ENCODE assay signal across 8 cellular contexts in genomic region chr9:36328798-36329411, GRCh38.
DNase-seq lines count a peak whose midpoint lies in the region; ATAC-seq, FAIRE-seq and TF ChIP-seq lines count a peak whose summit lies in the region.

No MANE protein-coding gene starts in this region.

- in situ Hi-C loops in T47D (cut with HindIII; ENCODE audit: low pct_unique_long_range_greater_than_20kb, low sequenced_read_pairs), result no loop called here

- no peak overlapping the region for H3K9ac ChIP-seq in kidney (ENCODE audit: low read length in 2 of 2)

- H3K36me3 ChIP-seq in kidney (ENCODE audit: control insufficient read depth in 1 of 2, insufficient read depth in 2 of 2, low read length in 2 of 2), result no peaks in the 10 kb centered on the region

- intact Hi-C loops in kidney (cut with DNase I), result no loop called here

- FAIRE-seq in kidney (lab: Jason Lieb, UNC), result peak; percentile 85

- DNase-seq in activated T-cell treated with anti-CD3 and anti-CD28 coated beads for 24 hours (ENCODE audit: low read depth) (peak; percentile 29), LHCN-M2 (ENCODE audit: low read depth) (peak; percentile 71), RWPE1 (ENCODE audit: low spot score) (peak; percentile 75), T47D (ENCODE audit: low read depth in 1 of 2, low spot score in 1 of 2) (peak; percentile 50 to 76), kidney (no peak)
- no peak for DNase-seq in activated T-cell treated with anti-CD3 and anti-CD28 coated beads, Interleukin-2, amount 50 U/mL, for 1 hour
- peak; percentile 11 for DNase-seq in stimulated activated CD8-positive, alpha-beta memory T cell treated with anti-CD3 and anti-CD28 coated beads, Interleukin-12 subunit alpha, Interleukin-12 subunit beta, amount 100 ng/mL, for 1 hour (ENCODE audit: low read depth)

- peaks cover 0 to 5% of the 10 kb centered on the region in 2 donors for H3K4me1 ChIP-seq in kidney (ENCODE audit: control insufficient read depth in 1 of 2, insufficient read depth in 1 of 2, low read depth in 1 of 2, low read length in 2 of 2)

- H3K4me3 ChIP-seq in kidney (ENCODE audit: low read length in 2 of 2), result peak overlapping the region in 1 of 2 donors; percentile 28

- POLR2A ChIA-PET in RWPE1 (lab: Yijun Ruan, JAX; ENCODE audit: low non-redundant PET), result interaction anchor here (1.2 kb wide), 1 partner anchor 139 kb away, joined by 3 read pairs; no protein-coding TSS in a partner anchor

- CTCF ChIA-PET in RWPE1 (lab: Yijun Ruan, JAX), result interaction anchor here (0.6 to 2.0 kb wide), 20 partner anchors 9 to 566 kb away, joined by 3 to 11 read pairs (median 4); partner anchors contain the start of gene OR2S2

- H3K27ac ChIP-seq in RWPE1, result no peak overlapping the region
- H3K27ac ChIP-seq in kidney (ENCODE audit: low read depth in 2 of 2, low read length in 2 of 2), result no peak overlapping the region

- ATAC-seq in HG03342 (IDR thresholded peaks at IDR 0.05; ENCODE audit: unreplicated experiment), result no peak

- no peaks in the 10 kb centered on the region for H3K9me3 ChIP-seq in kidney (ENCODE audit: control insufficient read depth in 1 of 2, low read length in 2 of 2)

- peak; percentile 96 for TF ChIP-seq CTCF in RWPE1 (conservative IDR thresholded peaks at IDR 0.05; ENCODE audit: low read depth)
- TF ChIP-seq CTCF in kidney (IDR thresholded peaks at IDR 0.05; ENCODE audit: borderline replicate concordance, extremely low read depth, insufficient read depth), result peak; percentile 88

Comparison
In these comparisons a context has a peak if more than half of its experiments do, and no peak if none do; other contexts are left out.
1. DNase-seq: peak in activated T-cell treated with anti-CD3 and anti-CD28 coated beads for 24 hours (single experiment), LHCN-M2 (single experiment), RWPE1 (single experiment), T47D (2 of 2) and stimulated activated CD8-positive, alpha-beta memory T cell treated with anti-CD3 and anti-CD28 coated beads, Interleukin-12 subunit alpha, Interleukin-12 subunit beta, amount 100 ng/mL, for 1 hour (single experiment); none in activated T-cell treated with anti-CD3 and anti-CD28 coated beads, Interleukin-2, amount 50 U/mL, for 1 hour (single experiment) and kidney (single experiment).